Comparison of ENCODE assay signal across 1 cellular context in genomic region chr4:98995183-98996055, GRCh38.
TF ChIP-seq lines count a peak whose summit lies in the region.

Gene METAP1, plus strand, starts transcription at chr4:98995721. Its CDS starts 33 bp downstream, at chr4:98995754.

TF ChIP-seq in K562, 482 proteins besides CTCF, POLR2A, EP300 and RAD21 (continued from another document and continues in another):
- TF ChIP-seq, protein P1, sequence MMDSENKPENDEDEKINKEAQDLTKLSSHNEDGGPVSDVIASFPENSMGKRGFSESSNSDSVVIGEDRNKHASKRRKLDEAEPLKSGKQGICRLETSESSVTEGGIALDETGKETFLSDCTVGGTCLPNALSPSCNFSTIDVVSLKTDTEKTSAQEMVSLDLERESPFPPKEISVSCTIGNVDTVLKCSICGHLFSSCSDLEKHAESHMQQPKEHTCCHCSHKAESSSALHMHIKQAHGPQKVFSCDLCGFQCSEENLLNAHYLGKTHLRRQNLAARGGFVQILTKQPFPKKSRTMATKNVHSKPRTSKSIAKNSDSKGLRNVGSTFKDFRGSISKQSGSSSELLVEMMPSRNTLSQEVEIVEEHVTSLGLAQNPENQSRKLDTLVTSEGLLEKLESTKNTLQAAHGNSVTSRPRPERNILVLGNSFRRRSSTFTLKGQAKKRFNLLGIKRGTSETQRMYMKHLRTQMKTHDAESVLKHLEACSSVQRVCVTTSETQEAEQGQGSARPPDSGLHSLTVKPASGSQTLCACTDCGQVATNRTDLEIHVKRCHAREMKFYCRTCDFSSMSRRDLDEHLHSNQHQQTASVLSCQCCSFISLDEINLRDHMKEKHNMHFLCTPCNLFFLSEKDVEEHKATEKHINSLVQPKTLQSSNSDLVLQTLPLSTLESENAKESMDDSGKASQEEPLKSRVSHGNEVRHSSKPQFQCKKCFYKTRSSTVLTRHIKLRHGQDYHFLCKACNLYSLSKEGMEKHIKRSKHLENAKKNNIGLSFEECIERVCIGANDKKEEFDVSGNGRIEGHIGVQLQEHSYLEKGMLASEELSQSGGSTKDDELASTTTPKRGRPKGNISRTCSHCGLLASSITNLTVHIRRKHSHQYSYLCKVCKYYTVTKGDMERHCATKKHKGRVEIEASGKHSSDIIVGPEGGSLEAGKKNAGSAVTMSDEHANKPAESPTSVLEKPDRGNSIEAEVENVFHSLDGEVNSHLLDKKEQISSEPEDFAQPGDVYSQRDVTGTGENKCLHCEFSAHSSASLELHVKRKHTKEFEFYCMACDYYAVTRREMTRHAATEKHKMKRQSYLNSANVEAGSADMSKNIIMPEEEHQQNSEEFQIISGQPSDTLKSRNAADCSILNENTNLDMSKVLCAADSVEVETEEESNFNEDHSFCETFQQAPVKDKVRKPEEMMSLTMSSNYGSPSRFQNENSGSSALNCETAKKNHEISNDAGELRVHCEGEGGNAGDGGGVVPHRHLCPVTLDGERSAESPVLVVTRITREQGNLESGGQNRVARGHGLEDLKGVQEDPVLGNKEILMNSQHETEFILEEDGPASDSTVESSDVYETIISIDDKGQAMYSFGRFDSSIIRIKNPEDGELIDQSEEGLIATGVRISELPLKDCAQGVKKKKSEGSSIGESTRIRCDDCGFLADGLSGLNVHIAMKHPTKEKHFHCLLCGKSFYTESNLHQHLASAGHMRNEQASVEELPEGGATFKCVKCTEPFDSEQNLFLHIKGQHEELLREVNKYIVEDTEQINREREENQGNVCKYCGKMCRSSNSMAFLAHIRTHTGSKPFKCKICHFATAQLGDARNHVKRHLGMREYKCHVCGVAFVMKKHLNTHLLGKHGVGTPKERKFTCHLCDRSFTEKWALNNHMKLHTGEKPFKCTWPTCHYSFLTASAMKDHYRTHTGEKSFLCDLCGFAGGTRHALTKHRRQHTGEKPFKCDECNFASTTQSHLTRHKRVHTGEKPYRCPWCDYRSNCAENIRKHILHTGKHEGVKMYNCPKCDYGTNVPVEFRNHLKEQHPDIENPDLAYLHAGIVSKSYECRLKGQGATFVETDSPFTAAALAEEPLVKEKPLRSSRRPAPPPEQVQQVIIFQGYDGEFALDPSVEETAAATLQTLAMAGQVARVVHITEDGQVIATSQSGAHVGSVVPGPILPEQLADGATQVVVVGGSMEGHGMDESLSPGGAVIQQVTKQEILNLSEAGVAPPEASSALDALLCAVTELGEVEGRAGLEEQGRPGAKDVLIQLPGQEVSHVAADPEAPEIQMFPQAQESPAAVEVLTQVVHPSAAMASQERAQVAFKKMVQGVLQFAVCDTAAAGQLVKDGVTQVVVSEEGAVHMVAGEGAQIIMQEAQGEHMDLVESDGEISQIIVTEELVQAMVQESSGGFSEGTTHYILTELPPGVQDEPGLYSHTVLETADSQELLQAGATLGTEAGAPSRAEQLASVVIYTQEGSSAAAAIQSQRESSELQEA (IDR thresholded peaks at IDR 0.05; ENCODE audit: low read depth), result peak; percentile 73
- TF ChIP-seq HDAC1 (IDR thresholded peaks at IDR 0.05) (peak in 1 of 2 experiments; percentile 84; a peak in 2 of 4 replicates), UBTF (IDR thresholded peaks at IDR 0.05; ENCODE audit: borderline replicate concordance in 1 of 2, low read depth in 2 of 2, low read length in 2 of 2) (peak in 1 of 2 experiments; percentile 29; a peak in 3 of 4 replicates), CBX5 (IDR thresholded peaks at IDR 0.05; ENCODE audit: borderline replicate concordance, low read depth) (0 out of 2 replicates have a peak, but pooled peaks have one; percentile 29), E2F1 (CRISPR knock-in tag; IDR thresholded peaks at IDR 0.05) (no peak), NR1H2 (CRISPR knock-in tag; IDR thresholded peaks at IDR 0.05) (no peak), ZNF764 (CRISPR knock-in tag; IDR thresholded peaks at IDR 0.05; ENCODE audit: low read depth) (no peak), ELF4 (CRISPR knock-in tag; IDR thresholded peaks at IDR 0.05) (no peak), SIN3A (IDR thresholded peaks at IDR 0.05; ENCODE audit: borderline replicate concordance in 2 of 2, control insufficient read depth in 1 of 2, low read depth in 2 of 2, low read length in 2 of 2) (peak in 1 of 2 experiments; percentile 28; a peak in 1 of 4 replicates), GMEB1 (CRISPR knock-in tag; IDR thresholded peaks at IDR 0.05) (peak; percentile 77), TAL1 (IDR thresholded peaks at IDR 0.05) (no peak), TEAD4 (IDR thresholded peaks at IDR 0.05; ENCODE audit: low read length) (peak; percentile 36), TEAD4 (CRISPR knock-in tag; IDR thresholded peaks at IDR 0.05; ENCODE audit: borderline replicate concordance) (no peak), ZC3H11A (IDR thresholded peaks at IDR 0.05; ENCODE audit: low read depth, low read length) (no peak), TAF7 (tag; IDR thresholded peaks at IDR 0.05) (peak; percentile 76; the same call in 1 of the 2 replicates), ZBTB5 (IDR thresholded peaks at IDR 0.05) (no peak), LEF1 (IDR thresholded peaks at IDR 0.05) (peak; percentile 24; the same call in 1 of the 2 replicates), HMGN3 (IDR thresholded peaks at IDR 0.05; ENCODE audit: borderline replicate concordance, extremely low read depth, insufficient read length, low read depth, low read length) (peak; percentile 89), ZNF639 (CRISPR knock-in tag; conservative IDR thresholded peaks at IDR 0.05 in 1 of 2, IDR thresholded peaks at IDR 0.05 in 1 of 2) (peak in 1 of 2 experiments; percentile 72; a peak in 1 of 4 replicates), ZNF77 (CRISPR knock-in tag; IDR thresholded peaks at IDR 0.05) (no peak), CCNT2 (IDR thresholded peaks at IDR 0.05; ENCODE audit: borderline replicate concordance, extremely low read depth, insufficient read length, low read depth, low read length) (peak; percentile 89), FOXP1 (CRISPR knock-in tag; IDR thresholded peaks at IDR 0.05) (peak; percentile 63), RFX1 (IDR thresholded peaks at IDR 0.05) (no peak), SRSF1 (IDR thresholded peaks at IDR 0.05; ENCODE audit: low read depth, low read length) (no peak)
- TF ChIP-seq, protein P2, sequence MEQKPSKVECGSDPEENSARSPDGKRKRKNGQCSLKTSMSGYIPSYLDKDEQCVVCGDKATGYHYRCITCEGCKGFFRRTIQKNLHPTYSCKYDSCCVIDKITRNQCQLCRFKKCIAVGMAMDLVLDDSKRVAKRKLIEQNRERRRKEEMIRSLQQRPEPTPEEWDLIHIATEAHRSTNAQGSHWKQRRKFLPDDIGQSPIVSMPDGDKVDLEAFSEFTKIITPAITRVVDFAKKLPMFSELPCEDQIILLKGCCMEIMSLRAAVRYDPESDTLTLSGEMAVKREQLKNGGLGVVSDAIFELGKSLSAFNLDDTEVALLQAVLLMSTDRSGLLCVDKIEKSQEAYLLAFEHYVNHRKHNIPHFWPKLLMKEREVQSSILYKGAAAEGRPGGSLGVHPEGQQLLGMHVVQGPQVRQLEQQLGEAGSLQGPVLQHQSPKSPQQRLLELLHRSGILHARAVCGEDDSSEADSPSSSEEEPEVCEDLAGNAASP (IDR thresholded peaks at IDR 0.05), result no peak
- TF ChIP-seq, protein P3, sequence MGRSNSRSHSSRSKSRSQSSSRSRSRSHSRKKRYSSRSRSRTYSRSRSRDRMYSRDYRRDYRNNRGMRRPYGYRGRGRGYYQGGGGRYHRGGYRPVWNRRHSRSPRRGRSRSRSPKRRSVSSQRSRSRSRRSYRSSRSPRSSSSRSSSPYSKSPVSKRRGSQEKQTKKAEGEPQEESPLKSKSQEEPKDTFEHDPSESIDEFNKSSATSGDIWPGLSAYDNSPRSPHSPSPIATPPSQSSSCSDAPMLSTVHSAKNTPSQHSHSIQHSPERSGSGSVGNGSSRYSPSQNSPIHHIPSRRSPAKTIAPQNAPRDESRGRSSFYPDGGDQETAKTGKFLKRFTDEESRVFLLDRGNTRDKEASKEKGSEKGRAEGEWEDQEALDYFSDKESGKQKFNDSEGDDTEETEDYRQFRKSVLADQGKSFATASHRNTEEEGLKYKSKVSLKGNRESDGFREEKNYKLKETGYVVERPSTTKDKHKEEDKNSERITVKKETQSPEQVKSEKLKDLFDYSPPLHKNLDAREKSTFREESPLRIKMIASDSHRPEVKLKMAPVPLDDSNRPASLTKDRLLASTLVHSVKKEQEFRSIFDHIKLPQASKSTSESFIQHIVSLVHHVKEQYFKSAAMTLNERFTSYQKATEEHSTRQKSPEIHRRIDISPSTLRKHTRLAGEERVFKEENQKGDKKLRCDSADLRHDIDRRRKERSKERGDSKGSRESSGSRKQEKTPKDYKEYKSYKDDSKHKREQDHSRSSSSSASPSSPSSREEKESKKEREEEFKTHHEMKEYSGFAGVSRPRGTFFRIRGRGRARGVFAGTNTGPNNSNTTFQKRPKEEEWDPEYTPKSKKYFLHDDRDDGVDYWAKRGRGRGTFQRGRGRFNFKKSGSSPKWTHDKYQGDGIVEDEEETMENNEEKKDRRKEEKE (IDR thresholded peaks at IDR 0.05; ENCODE audit: borderline replicate concordance in 1 of 2, control insufficient read depth in 1 of 2, low read depth in 2 of 2, low read length in 1 of 2), result peak in 1 of 2 experiments; percentile 57; a peak in 1 of 4 replicates
